In genomic region chr6:66662721-66663120, GRCh38 we compare ENCODE assay signal across 18 cellular contexts.
"Had no signal": no experiment of that assay in that cellular context is flagged by ENCODE, and none has a peak within 500 bp of the region (broad histone marks: within the 10 kb centered on the region; RNA-seq: fewer than 3 reads in every experiment).

No MANE protein-coding gene starts in this region.

- H3K4me1 Mint-ChIP-seq: activated CD4-positive, alpha-beta T cell treated with anti-CD3 and anti-CD28 coated beads, Interleukin-2, amount 10 ng/mL, durations not matched to agents 24 days and 14 days; activated CD8-positive, alpha-beta memory T cell treated with anti-CD3 and anti-CD28 coated beads, Interleukin-2, amount 10 ng/mL, durations not matched to agents 7 days and 5 days; activated naive CD8-positive, alpha-beta T cell treated with anti-CD3 and anti-CD28 coated beads, Interleukin-2, amount 50 U/mL, for 24 hours had no signal

- H3K9me3 ChIP-seq: body of pancreas, tibial artery had no signal

- H3K9me3 Mint-ChIP-seq: activated naive CD8-positive, alpha-beta T cell treated with anti-CD3 and anti-CD28 coated beads, Interleukin-2, amount 50 U/mL, for 24 hours; dendritic cell treated with granulocyte-macrophage colony-stimulating factor and Interleukin-4, amounts not matched to agents 40 ng/mL and 50 ng/mL, for 4 days had no signal

- H3K36me3 ChIP-seq: left ventricle myocardium inferior, tibial artery had no signal

- H3K4me2 ChIP-seq: hepatocyte had no signal

- H3K4me3 ChIP-seq: body of pancreas, hepatocyte, left ventricle myocardium inferior, tibial artery had no signal

- H3K27ac Mint-ChIP-seq: activated CD4-positive, alpha-beta T cell treated with anti-CD3 and anti-CD28 coated beads, Interleukin-2, amount 10 ng/mL, durations not matched to agents 24 days and 14 days; activated CD8-positive, alpha-beta memory T cell treated with anti-CD3 and anti-CD28 coated beads, Interleukin-2, amount 10 ng/mL, durations not matched to agents 7 days and 5 days; activated CD8-positive, alpha-beta T cell treated with anti-CD3 and anti-CD28 coated beads for 36 hours; activated naive CD8-positive, alpha-beta T cell treated with anti-CD3 and anti-CD28 coated beads, Interleukin-2, amount 50 U/mL, for 24 hours; dendritic cell treated with granulocyte-macrophage colony-stimulating factor and Interleukin-4, amounts not matched to agents 40 ng/mL and 50 ng/mL, for 4 days; natural killer cell treated with Interleukin-12 subunit alpha and Interleukin-12 subunit beta and Interleukin-15 and Interleukin-18, amount 100 ng/mL, for 72 hours had no signal

- H3K4me1 ChIP-seq: body of pancreas, left ventricle myocardium inferior, tibial artery had no signal

- H3K4me3 Mint-ChIP-seq: activated CD4-positive, alpha-beta T cell treated with anti-CD3 and anti-CD28 coated beads, Interleukin-2, amount 10 ng/mL, durations not matched to agents 24 days and 14 days; activated CD8-positive, alpha-beta memory T cell treated with anti-CD3 and anti-CD28 coated beads, Interleukin-2, amount 10 ng/mL, durations not matched to agents 7 days and 5 days; activated CD8-positive, alpha-beta T cell treated with anti-CD3 and anti-CD28 coated beads for 36 hours; activated naive CD8-positive, alpha-beta T cell treated with anti-CD3 and anti-CD28 coated beads, Interleukin-2, amount 50 U/mL, for 24 hours; dendritic cell treated with granulocyte-macrophage colony-stimulating factor and Interleukin-4, amounts not matched to agents 40 ng/mL and 50 ng/mL, for 4 days; natural killer cell treated with Interleukin-12 subunit alpha and Interleukin-12 subunit beta and Interleukin-15 and Interleukin-18, amount 100 ng/mL, for 72 hours had no signal

- DNase-seq: activated CD4-positive, alpha-beta T cell treated with anti-CD3 and anti-CD28 coated beads, Interleukin-2, amount 10 ng/mL, durations not matched to agents 24 days and 14 days; activated CD8-positive, alpha-beta memory T cell treated with anti-CD3 and anti-CD28 coated beads, Interleukin-2, amount 10 ng/mL, durations not matched to agents 7 days and 5 days; activated CD8-positive, alpha-beta T cell treated with anti-CD3 and anti-CD28 coated beads for 36 hours; activated gamma-delta T cell; activated naive CD4-positive, alpha-beta T cell treated with anti-CD3 and anti-CD28 coated beads, Interleukin-2, amount 50 U/mL, for 16 hours; activated naive CD8-positive, alpha-beta T cell treated with anti-CD3 and anti-CD28 coated beads, Interleukin-2, amount 50 U/mL, for 24 hours; activated T-cell treated with anti-CD3 and anti-CD28 coated beads for 4 hours; body of pancreas; effector memory CD4-positive, alpha-beta T cell; left ventricle myocardium inferior; stimulated activated CD4-positive, alpha-beta T cell treated with anti-CD3 and anti-CD28 coated beads, Interleukin-4, amount 100 ng/mL, for 4 hours; stimulated activated naive CD8-positive, alpha-beta T cell treated with anti-CD3 and anti-CD28 coated beads, Interleukin-15, Interleukin-2, amounts not matched to agents 100 U/mL and 50 U/mL, for 24 hours; substantia nigra; T-helper 2 cell; tibial artery had no signal

- H3K27me3 ChIP-seq: body of pancreas, hepatocyte, tibial artery had no signal

- H3K27ac ChIP-seq: body of pancreas, hepatocyte, left ventricle myocardium inferior, tibial artery had no signal

- H3K36me3 Mint-ChIP-seq: activated CD8-positive, alpha-beta memory T cell treated with anti-CD3 and anti-CD28 coated beads, Interleukin-2, amount 10 ng/mL, durations not matched to agents 7 days and 5 days; natural killer cell treated with Interleukin-12 subunit alpha and Interleukin-12 subunit beta and Interleukin-15 and Interleukin-18, amount 100 ng/mL, for 72 hours had no signal

- H3K79me2 ChIP-seq: hepatocyte had no signal

- H2AFZ ChIP-seq: hepatocyte had no signal

- H3K27me3 Mint-ChIP-seq: activated CD4-positive, alpha-beta T cell treated with anti-CD3 and anti-CD28 coated beads, Interleukin-2, amount 10 ng/mL, durations not matched to agents 24 days and 14 days; activated CD8-positive, alpha-beta memory T cell treated with anti-CD3 and anti-CD28 coated beads, Interleukin-2, amount 10 ng/mL, durations not matched to agents 7 days and 5 days; activated CD8-positive, alpha-beta T cell treated with anti-CD3 and anti-CD28 coated beads for 36 hours; activated naive CD8-positive, alpha-beta T cell treated with anti-CD3 and anti-CD28 coated beads, Interleukin-2, amount 50 U/mL, for 24 hours; dendritic cell treated with granulocyte-macrophage colony-stimulating factor and Interleukin-4, amounts not matched to agents 40 ng/mL and 50 ng/mL, for 4 days; natural killer cell treated with Interleukin-12 subunit alpha and Interleukin-12 subunit beta and Interleukin-15 and Interleukin-18, amount 100 ng/mL, for 72 hours had no signal
